Comparison of ENCODE assay signal across 12 cellular contexts in genomic region chr2:207107551-207107950, GRCh38. TPM values are rescaled to one million over a fixed set of nuclear protein-coding genes. Genes with fewer than 3 reads are reported as not detected.
A peak's percentile ranks its signal among the peaks of the same experiment; 100 is the strongest.
DNase-seq lines count a peak whose midpoint lies in the region; ATAC-seq and TF ChIP-seq lines count a peak whose summit lies in the region.
"Had no signal": no experiment of that assay in that cellular context is flagged by ENCODE, and none has a peak within 500 bp of the region (broad histone marks: within the 10 kb centered on the region; RNA-seq: fewer than 3 reads in every experiment).

No MANE protein-coding gene starts in this region.

- intact Hi-C loops in Right ventricle myocardium inferior (cut with DNase I) (loop anchor here (5.0 kb wide), 1 partner anchor 45 kb away; no protein-coding TSS in a partner anchor), left cardiac atrium (cut with DNase I) (no loop called here), sigmoid colon (cut with DNase I) (no loop called here)

- TF ChIP-seq CTCF in sigmoid colon (IDR thresholded peaks at IDR 0.05) = no peak

- 14 to 31% methylated on average over 12 of the region's 12 CpGs for WGBS in sigmoid colon, 2 donors

- no peaks in the 10 kb centered on the region for H3K27me3 Mint-ChIP-seq in T-helper 17 cell

- no peaks in the 10 kb centered on the region for H3K9me3 ChIP-seq in T-helper 17 cell (ENCODE audit: control insufficient read depth, low read length, poor library complexity, severe bottlenecking)
- no peaks in the 10 kb centered on the region for H3K9me3 ChIP-seq in sigmoid colon
- H3K9me3 ChIP-seq: Peyer's patch, upper lobe of left lung had no signal

- no peak overlapping the region for H3K4me3 Mint-ChIP-seq in T-helper 17 cell

- DNase-seq in Right ventricle myocardium inferior (ENCODE audit: missing footprints) (peak; percentile 72), left cardiac atrium (no peak), T-helper 17 cell (no peak), hippocampal formation (lab: John Stamatoyannopoulos, UW) (peak; percentile 57 to 69), substantia nigra (lab: John Stamatoyannopoulos, UW) (peak in 33 of 49 donors; percentile 4 to 62 (median 40)), sigmoid colon (no peak), ureter (ENCODE audit: low spot score) (no peak)
- no peak for DNase-seq in activated CD4-positive, CD25-positive, alpha-beta regulatory T cell treated with anti-CD3 and anti-CD28 coated beads, Interleukin-2, amount 50 U/mL, for 72 hours
- DNase-seq: activated CD4-positive, alpha-beta T cell treated with anti-CD3 and anti-CD28 coated beads for 48 hours; Peyer's patch had no signal

- no peak overlapping the region for H3K4me3 ChIP-seq in sigmoid colon
- H3K4me3 ChIP-seq: Peyer's patch, upper lobe of left lung had no signal

- peaks cover 4% of the 10 kb centered on the region for H3K4me1 Mint-ChIP-seq in T-helper 17 cell

- H3K36me3 ChIP-seq in sigmoid colon = peaks cover 3 to 46% (median 14%) of the 10 kb centered on the region in 4 donors

- H3K27ac Mint-ChIP-seq in T-helper 17 cell = peak overlapping the region; percentile 39

- H3K27ac ChIP-seq in substantia nigra (ENCODE audit: low read depth, low read length, poor library complexity, severe bottlenecking) (peak overlapping the region; percentile 82), sigmoid colon (no peak overlapping the region)
- H3K27ac ChIP-seq: parathyroid adenoma, Peyer's patch had no signal

- H3K36me3 Mint-ChIP-seq in T-helper 17 cell (ENCODE audit: low read depth) = peaks cover 2% of the 10 kb centered on the region

- peaks cover 0 to 35% (median 14%) of the 10 kb centered on the region in 4 donors for H3K4me1 ChIP-seq in sigmoid colon
- H3K4me1 ChIP-seq: parathyroid adenoma, Peyer's patch had no signal

- ATAC-seq in Right ventricle myocardium inferior = no peak
- ATAC-seq in left cardiac atrium = no peak
- no peak for ATAC-seq in T-helper 17 cell

- no peak for TF ChIP-seq POLR2A in sigmoid colon (IDR thresholded peaks at IDR 0.05)

- H3K27me3 ChIP-seq in sigmoid colon = no peaks in the 10 kb centered on the region
- H3K27me3 ChIP-seq: Peyer's patch, upper lobe of left lung had no signal

- no peak for TF ChIP-seq EP300 in sigmoid colon (IDR thresholded peaks at IDR 0.05)

RNA-seq across cellular contexts. Expression of gene KLF7, which starts 58.2 kb away (rescaled TPM):
- 25.3 TPM for total RNA-seq in Right ventricle myocardium inferior
- total RNA-seq in left cardiac atrium = 10 to 100 TPM; 22.1 to 31.8 TPM
- total RNA-seq in T-helper 17 cell = 10 to 100 TPM; 38.1 to 53.3 TPM
- total RNA-seq in sigmoid colon = 10 to 100 TPM; 21.2 to 52.1 (median 25.1) TPM
- 1 to 10 TPM in 1 of 3 donors, under 1 TPM in 2; 0.60 to 7.8 (median 0.69) TPM for polyA plus RNA-seq in sigmoid colon
- 54.7 TPM for total RNA-seq in ureter

Comparison
In these comparisons a context has a peak if more than half of its experiments do, and no peak if none do; other contexts are left out.
1. DNase-seq: peak in Right ventricle myocardium inferior (single experiment), hippocampal formation (2 of 2) and substantia nigra (33 of 49); none in left cardiac atrium (single experiment), T-helper 17 cell (0 of 3), sigmoid colon (single experiment), activated CD4-positive, CD25-positive, alpha-beta regulatory T cell treated with anti-CD3 and anti-CD28 coated beads, Interleukin-2, amount 50 U/mL, for 72 hours (single experiment) and ureter (single experiment).